Comparison of ENCODE assay signal across 20 cellular contexts in the genomic region with DNA sequence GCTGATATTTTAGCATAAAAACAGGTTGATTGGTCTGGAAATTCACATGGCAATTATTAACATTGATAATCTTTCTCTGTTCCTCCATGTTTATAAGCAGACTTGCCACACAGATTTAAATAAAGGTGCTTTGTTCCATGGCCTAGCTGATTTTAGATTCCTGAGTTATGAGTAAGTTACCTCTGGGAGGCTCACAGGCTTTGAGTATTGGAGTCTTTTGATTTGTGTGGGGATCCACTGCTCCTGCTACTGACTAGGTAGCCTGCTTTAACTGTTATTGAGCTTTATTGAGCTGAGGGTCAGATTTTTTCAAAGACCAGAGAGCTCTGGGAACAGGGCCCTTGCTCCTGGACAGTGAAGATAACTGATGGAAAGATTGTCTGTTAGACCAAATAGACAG.
DNase-seq lines count a peak whose midpoint lies in the region; ATAC-seq and TF ChIP-seq lines count a peak whose summit lies in the region.
"Had no signal": no experiment of that assay in that cellular context is flagged by ENCODE, and none has a peak within 500 bp of the region (broad histone marks: within the 10 kb centered on the region; RNA-seq: fewer than 3 reads in every experiment).

No MANE protein-coding gene starts in this region.

- no peak overlapping the region for H3K4me3 ChIP-seq in mammary epithelial cell (replicated peaks in 1 of 3; ENCODE audit: insufficient read depth in 1 of 3, low read depth in 2 of 3, low read length in 3 of 3)
- no peak overlapping the region for H3K4me3 ChIP-seq in breast epithelium
- H3K4me3 ChIP-seq in RWPE2 (ENCODE audit: severe bottlenecking): no peak overlapping the region
- H3K4me3 ChIP-seq in right atrium auricular region: no peak overlapping the region
- no peak overlapping the region for H3K4me3 ChIP-seq in GM23338
- H3K4me3 ChIP-seq: GM12878 had no signal

- peak; percentile 47 for DNase-seq in mammary epithelial cell
- no peak for DNase-seq in breast epithelium (ENCODE audit: low spot score in 2 of 2)
- DNase-seq in RWPE2 (ENCODE audit: low spot score): no peak
- DNase-seq in epithelial cell of prostate (ENCODE audit: low read depth, low spot score): no peak
- no peak for DNase-seq in NOMO-1 (lab: John Stamatoyannopoulos, UW; ENCODE audit: unreplicated experiment in 2 of 2)
- no peak for DNase-seq in right atrium auricular region (ENCODE audit: low spot score)
- DNase-seq in GM23338 (ENCODE audit: low spot score): no peak
- DNase-seq: DMS 273 treated with DMSO at 0.1 percent for 48 hours, EL, H7, Kasumi-1, NCI-H1092 treated with DMSO at 0.1 percent for 48 hours, NCI-H2081, NCI-H2171 treated with DMSO at 0.1 percent for 48 hours, NCI-H446 treated with DMSO at 0.1 percent for 48 hours, SIG-M5 had no signal

- TF ChIP-seq CTCF in mammary epithelial cell (conservative IDR thresholded peaks at IDR 0.05 in 1 of 2, IDR thresholded peaks at IDR 0.05 in 1 of 2; ENCODE audit: extremely low read depth in 1 of 2, insufficient read depth in 1 of 2, low read depth in 1 of 2, low read length in 2 of 2): no peak
- no peak for TF ChIP-seq CTCF in breast epithelium (IDR thresholded peaks at IDR 0.05)
- no peak for TF ChIP-seq CTCF in RWPE2 (IDR thresholded peaks at IDR 0.05; ENCODE audit: poor library complexity, severe bottlenecking)
- no peak for TF ChIP-seq CTCF in right atrium auricular region (IDR thresholded peaks at IDR 0.05)
- TF ChIP-seq CTCF in GM23338 (conservative IDR thresholded peaks at IDR 0.05; ENCODE audit: low read depth in 2 of 2): no peak

- TF ChIP-seq POLR2A in breast epithelium (IDR thresholded peaks at IDR 0.05) (no peak), GM18505 (IDR thresholded peaks at IDR 0.05; ENCODE audit: borderline replicate concordance, extremely low read depth, insufficient read depth, insufficient read length) (no peak)

- H4K20me1 ChIP-seq in mammary epithelial cell (ENCODE audit: insufficient read depth, low read length) (no peaks in the 10 kb centered on the region), GM23338 (replicated peaks; ENCODE audit: insufficient read depth) (no peaks in the 10 kb centered on the region)

- no peaks in the 10 kb centered on the region for H3K4me1 Mint-ChIP-seq in GM23338
- H3K4me1 Mint-ChIP-seq: CD14-positive monocyte had no signal

- H3K4me1 ChIP-seq in mammary epithelial cell (ENCODE audit: insufficient read depth, low read length) (no peaks in the 10 kb centered on the region), breast epithelium (no peaks in the 10 kb centered on the region), RWPE2 (ENCODE audit: insufficient read depth, poor library complexity, severe bottlenecking) (no peaks in the 10 kb centered on the region), right atrium auricular region (no peaks in the 10 kb centered on the region), GM23338 (ENCODE audit: insufficient read depth) (no peaks in the 10 kb centered on the region)

- H3K27ac ChIP-seq in mammary epithelial cell (ENCODE audit: insufficient read depth, low read depth, low read length): no peak overlapping the region
- H3K27ac ChIP-seq in breast epithelium: no peak overlapping the region
- H3K27ac ChIP-seq in RWPE2 (ENCODE audit: poor library complexity, severe bottlenecking): no peak overlapping the region
- peak overlapping the region; percentile 45 for H3K27ac ChIP-seq in epithelial cell of prostate
- H3K27ac ChIP-seq in right atrium auricular region: no peak overlapping the region
- no peak overlapping the region for H3K27ac ChIP-seq in GM23338 (ENCODE audit: low read depth)
- H3K27ac ChIP-seq: 22Rv1 had no signal

- dilution Hi-C loops in mammary epithelial cell (cut with HindIII; ENCODE audit: low sequenced_read_pairs): no loop called here

- H3K27me3 ChIP-seq in mammary epithelial cell (ENCODE audit: insufficient read depth, low read length) (no peaks in the 10 kb centered on the region), breast epithelium (no peaks in the 10 kb centered on the region), RWPE2 (ENCODE audit: insufficient read depth, poor library complexity, severe bottlenecking) (no peaks in the 10 kb centered on the region), right atrium auricular region (no peaks in the 10 kb centered on the region), GM23338 (ENCODE audit: insufficient read depth) (no peaks in the 10 kb centered on the region)

- H3K9me3 ChIP-seq in mammary epithelial cell (replicated peaks; ENCODE audit: insufficient read depth, low read length) (peaks cover 10% of the 10 kb centered on the region), breast epithelium (no peaks in the 10 kb centered on the region), RWPE2 (ENCODE audit: severe bottlenecking) (no peaks in the 10 kb centered on the region), right atrium auricular region (no peaks in the 10 kb centered on the region)

- in situ Hi-C loops in mammary epithelial cell (cut with MboI; ENCODE audit: low sequenced_read_pairs in 2 of 2): no loop called here

- no peaks in the 10 kb centered on the region for H3K27me3 Mint-ChIP-seq in GM23338 (ENCODE audit: insufficient read depth, low read depth, poor library complexity)

- CTCF ChIA-PET in mammary epithelial cell (lab: Charles Lee; ENCODE audit: low non-redundant PET): no interaction called here

- TSS peak; percentile 59 for BruUV-seq in mammary epithelial cell (replicated peaks; lab: Mats Ljungman, UMichigan)

- no peaks in the 10 kb centered on the region for H3F3A ChIP-seq in GM23338 (replicated peaks; ENCODE audit: low read depth)

- no peak overlapping the region for H2AFZ ChIP-seq in mammary epithelial cell (ENCODE audit: low read depth, low read length)
- no peak overlapping the region for H2AFZ ChIP-seq in GM23338

- no peaks in the 10 kb centered on the region for H3K9me2 ChIP-seq in GM23338 (ENCODE audit: insufficient read depth)

- intact Hi-C loops in mammary epithelial cell (cut with micrococcal nuclease) (no loop called here), breast epithelium (cut with DNase I; ENCODE audit: low total_unique reads) (no loop called here)

- no peak overlapping the region for H3K9ac ChIP-seq in mammary epithelial cell (ENCODE audit: insufficient read depth, low read length)

- H3K79me2 ChIP-seq in mammary epithelial cell (ENCODE audit: insufficient read depth, low read length) (no peaks in the 10 kb centered on the region), GM23338 (replicated peaks; ENCODE audit: insufficient read depth) (no peaks in the 10 kb centered on the region)

- ATAC-seq in RWPE2 (ENCODE audit: low read depth) (peak; percentile 52; the same call in 1 of the 3 replicates), GM18505 (IDR thresholded peaks at IDR 0.05; ENCODE audit: unreplicated experiment) (no peak), GM23338 (no peak)
- ATAC-seq: GM12878 had no signal

- peaks cover 6% of the 10 kb centered on the region; the same call in 2 of the 3 replicates for H3K36me3 Mint-ChIP-seq in GM23338 (ENCODE audit: low read depth)
- H3K36me3 Mint-ChIP-seq: CD14-positive monocyte had no signal

- no peak overlapping the region for H3K27ac Mint-ChIP-seq in GM23338
- H3K27ac Mint-ChIP-seq: CD14-positive monocyte had no signal

- H3K9me3 Mint-ChIP-seq in GM23338: peaks cover 81% of the 10 kb centered on the region

- H3K36me3 ChIP-seq in mammary epithelial cell (ENCODE audit: insufficient read depth, low read length): no peaks in the 10 kb centered on the region
- H3K36me3 ChIP-seq in breast epithelium: no peaks in the 10 kb centered on the region
- H3K36me3 ChIP-seq in RWPE2 (ENCODE audit: low read depth): no peaks in the 10 kb centered on the region
- H3K36me3 ChIP-seq in right atrium auricular region: no peaks in the 10 kb centered on the region
- H3K36me3 ChIP-seq in GM23338 (ENCODE audit: insufficient read depth): no peaks in the 10 kb centered on the region; the same call in 1 of the 2 replicates

- H3K4me2 ChIP-seq in mammary epithelial cell (ENCODE audit: insufficient read depth, low read depth, low read length) (no peak overlapping the region), GM23338 (no peak overlapping the region)

- H3K4me3 Mint-ChIP-seq in GM23338: no peak overlapping the region
- H3K4me3 Mint-ChIP-seq: CD14-positive monocyte had no signal

TF ChIP-seq in GM23338, 12 proteins besides CTCF, POLR2A, EP300 and RAD21 (continues in another document):
- TF ChIP-seq CREB1 (CRISPR knock-in tag; IDR thresholded peaks at IDR 0.05; ENCODE audit: low read depth) (no peak), NANOG (IDR thresholded peaks at IDR 0.05; ENCODE audit: borderline replicate concordance) (no peak), POLR2AphosphoS5 (IDR thresholded peaks at IDR 0.05; ENCODE audit: low read depth) (no peak)
- TF ChIP-seq, protein P1, sequence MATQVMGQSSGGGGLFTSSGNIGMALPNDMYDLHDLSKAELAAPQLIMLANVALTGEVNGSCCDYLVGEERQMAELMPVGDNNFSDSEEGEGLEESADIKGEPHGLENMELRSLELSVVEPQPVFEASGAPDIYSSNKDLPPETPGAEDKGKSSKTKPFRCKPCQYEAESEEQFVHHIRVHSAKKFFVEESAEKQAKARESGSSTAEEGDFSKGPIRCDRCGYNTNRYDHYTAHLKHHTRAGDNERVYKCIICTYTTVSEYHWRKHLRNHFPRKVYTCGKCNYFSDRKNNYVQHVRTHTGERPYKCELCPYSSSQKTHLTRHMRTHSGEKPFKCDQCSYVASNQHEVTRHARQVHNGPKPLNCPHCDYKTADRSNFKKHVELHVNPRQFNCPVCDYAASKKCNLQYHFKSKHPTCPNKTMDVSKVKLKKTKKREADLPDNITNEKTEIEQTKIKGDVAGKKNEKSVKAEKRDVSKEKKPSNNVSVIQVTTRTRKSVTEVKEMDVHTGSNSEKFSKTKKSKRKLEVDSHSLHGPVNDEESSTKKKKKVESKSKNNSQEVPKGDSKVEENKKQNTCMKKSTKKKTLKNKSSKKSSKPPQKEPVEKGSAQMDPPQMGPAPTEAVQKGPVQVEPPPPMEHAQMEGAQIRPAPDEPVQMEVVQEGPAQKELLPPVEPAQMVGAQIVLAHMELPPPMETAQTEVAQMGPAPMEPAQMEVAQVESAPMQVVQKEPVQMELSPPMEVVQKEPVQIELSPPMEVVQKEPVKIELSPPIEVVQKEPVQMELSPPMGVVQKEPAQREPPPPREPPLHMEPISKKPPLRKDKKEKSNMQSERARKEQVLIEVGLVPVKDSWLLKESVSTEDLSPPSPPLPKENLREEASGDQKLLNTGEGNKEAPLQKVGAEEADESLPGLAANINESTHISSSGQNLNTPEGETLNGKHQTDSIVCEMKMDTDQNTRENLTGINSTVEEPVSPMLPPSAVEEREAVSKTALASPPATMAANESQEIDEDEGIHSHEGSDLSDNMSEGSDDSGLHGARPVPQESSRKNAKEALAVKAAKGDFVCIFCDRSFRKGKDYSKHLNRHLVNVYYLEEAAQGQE (IDR thresholded peaks at IDR 0.05; ENCODE audit: unreplicated experiment): no peak
